8 cellular contexts compared by ENCODE assay signal in the genomic region with DNA sequence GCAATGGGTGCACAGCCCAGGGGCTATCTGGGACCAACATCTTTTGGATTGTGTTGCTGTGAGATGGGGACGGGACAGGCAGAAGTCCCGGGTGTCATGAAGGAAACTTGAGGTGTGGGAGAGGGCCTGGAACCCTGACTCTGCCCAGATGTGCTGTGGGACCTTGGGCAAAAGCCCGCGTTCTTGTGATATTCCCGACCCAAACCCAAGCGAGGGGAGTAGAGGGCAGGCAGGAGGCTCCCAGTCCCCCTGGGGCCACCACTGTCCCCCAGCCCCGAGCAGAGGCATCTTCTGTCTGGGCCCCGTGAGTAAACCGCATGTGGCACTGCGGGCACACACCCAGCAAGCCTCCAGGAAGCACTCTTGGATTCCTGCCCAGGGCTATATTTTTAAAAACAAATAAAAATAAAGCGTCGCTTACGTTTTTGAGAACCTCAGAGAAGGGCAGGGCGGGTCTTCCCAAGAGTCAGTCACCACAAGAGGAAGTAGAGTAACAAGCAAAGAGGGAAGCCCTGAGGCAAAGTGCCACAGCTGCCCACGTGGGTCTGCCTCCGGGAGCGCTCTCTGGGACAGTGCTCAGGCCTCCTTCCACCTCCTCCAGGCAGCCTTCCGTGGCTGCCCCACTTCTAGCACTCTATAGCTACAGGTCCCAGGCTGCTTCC. TPM values are rescaled to one million over a fixed set of nuclear protein-coding genes. Genes with fewer than 3 reads are reported as not detected.
A peak's percentile ranks its signal among the peaks of the same experiment; 100 is the strongest.
DNase-seq lines count a peak whose midpoint lies in the region; ATAC-seq, FAIRE-seq and TF ChIP-seq lines count a peak whose summit lies in the region.

No MANE protein-coding gene starts in this region.

- H3K36me3 Mint-ChIP-seq in dendritic cell treated with granulocyte-macrophage colony-stimulating factor and Interleukin-4, amounts not matched to agents 40 ng/mL and 50 ng/mL, for 4 days (ENCODE audit: low read depth), result no peaks in the 10 kb centered on the region

- CTCF ChIA-PET in A673 (lab: Charles Lee), result no interaction called here

- no peaks in the 10 kb centered on the region for H3K36me3 ChIP-seq in A673 (ENCODE audit: insufficient read depth, low read length, poor library complexity, severe bottlenecking)
- no peaks in the 10 kb centered on the region for H3K36me3 ChIP-seq in pancreas

- H3K9me3 ChIP-seq in A673 (ENCODE audit: low read depth, low read length, poor library complexity, severe bottlenecking), result no peaks in the 10 kb centered on the region
- H3K9me3 ChIP-seq in pancreas, result no peaks in the 10 kb centered on the region

- peak overlapping the region; percentile 39 for H3K4me3 Mint-ChIP-seq in dendritic cell treated with granulocyte-macrophage colony-stimulating factor and Interleukin-4, amounts not matched to agents 40 ng/mL and 50 ng/mL, for 4 days

- TF ChIP-seq CTCF in A673 (conservative IDR thresholded peaks at IDR 0.05; ENCODE audit: low read depth, low read length) (no peak), pancreas (IDR thresholded peaks at IDR 0.05) (no peak)

- intact Hi-C loops in A673 (cut with micrococcal nuclease; ENCODE audit: unreplicated experiment) (no loop called here), pancreas (cut with DNase I) (no loop called here)
- intact Hi-C loops in dendritic cell treated with granulocyte-macrophage colony-stimulating factor and Interleukin-4, amounts not matched to agents 40 ng/mL and 50 ng/mL, for 4 days (cut with micrococcal nuclease), result loop anchor here (2.0 to 5.0 kb wide), 2 partner anchors 70 to 171 kb away; a partner anchor contains a TSS

- peaks cover 39% of the 10 kb centered on the region for H3K4me1 Mint-ChIP-seq in dendritic cell treated with granulocyte-macrophage colony-stimulating factor and Interleukin-4, amounts not matched to agents 40 ng/mL and 50 ng/mL, for 4 days (ENCODE audit: low read depth)

- H3K27me3 Mint-ChIP-seq in dendritic cell treated with granulocyte-macrophage colony-stimulating factor and Interleukin-4, amounts not matched to agents 40 ng/mL and 50 ng/mL, for 4 days, result peaks cover 50% of the 10 kb centered on the region

- H3K9me3 Mint-ChIP-seq in dendritic cell treated with granulocyte-macrophage colony-stimulating factor and Interleukin-4, amounts not matched to agents 40 ng/mL and 50 ng/mL, for 4 days, result no peaks in the 10 kb centered on the region

- peaks cover 6% of the 10 kb centered on the region for H3K4me1 ChIP-seq in A673 (ENCODE audit: insufficient read depth, low read length, poor library complexity, severe bottlenecking)
- peaks cover 9 to 16% (median 10%) of the 10 kb centered on the region in 3 donors for H3K4me1 ChIP-seq in pancreas

- DNase-seq in A673 (ENCODE audit: low spot score), result peak; percentile 35
- DNase-seq in HS-27A (ENCODE audit: low read depth), result peak; percentile 3
- DNase-seq in SK-MEL-5 (ENCODE audit: low read depth, low spot score), result peak; percentile 82
- DNase-seq in pancreas, result peak in 4 of 6 donors; percentile 64 to 82 (median 80)
- DNase-seq in NCI-H1048 (lab: John Stamatoyannopoulos, UW), result no peak
- no peak for DNase-seq in NCI-H187 (lab: John Stamatoyannopoulos, UW)
- no peak for DNase-seq in SW 1271 (lab: John Stamatoyannopoulos, UW)

- H3K4me3 ChIP-seq in A673 (ENCODE audit: low read depth, low read length, poor library complexity, severe bottlenecking), result no peak overlapping the region
- no peak overlapping the region for H3K4me3 ChIP-seq in pancreas

- H3K27me3 ChIP-seq in A673 (replicated peaks; ENCODE audit: insufficient read depth, low read depth, low read length, poor library complexity), result no peaks in the 10 kb centered on the region
- no peaks in the 10 kb centered on the region for H3K27me3 ChIP-seq in pancreas

- in situ Hi-C loops in SK-MEL-5 (cut with HindIII; ENCODE audit: low pct_unique_long_range_greater_than_20kb, low sequenced_read_pairs), result no loop called here

- H3K27ac ChIP-seq in A673 (ENCODE audit: low read depth, low read length, poor library complexity, severe bottlenecking), result no peak overlapping the region
- H3K27ac ChIP-seq in pancreas, result peak overlapping the region in 3 of 4 donors; percentile 31 to 82 (median 80)

- no peak for FAIRE-seq in pancreas (lab: Jason Lieb, UNC)

- POLR2A ChIA-PET in A673 (lab: Charles Lee; ENCODE audit: low non-redundant PET), result no interaction called here

- peak; percentile 55 to 80 (median 66) for ATAC-seq in pancreas

- H3K27ac Mint-ChIP-seq in dendritic cell treated with granulocyte-macrophage colony-stimulating factor and Interleukin-4, amounts not matched to agents 40 ng/mL and 50 ng/mL, for 4 days, result peak overlapping the region; percentile 80

- no TSS peak for BruUV-seq in A673 (replicated peaks; lab: Mats Ljungman, UMichigan)

- 23 to 26% methylated on average over 18 of the region's 18 CpGs for WGBS in pancreas, 2 donors

RNA-seq across cellular contexts. Expression of a gene that starts 39.5 kb away (rescaled TPM):
- total RNA-seq in A673 (2021) (0.84 and 1.3 TPM in 2 replicates), pancreas (10 to 100 TPM in 4 of 6 donors, 1 to 10 TPM in 2; 9.1 to 18.2 (median 13.2) TPM)
- total RNA-seq in SK-MEL-5 (2014; rRNA removed; shearing (Covaris generic)), result 5.3 and 10.0 TPM in 2 replicates
- polyA plus RNA-seq in SK-MEL-5 (2015; cell fraction: cytosol; rRNA removed), result 9.1 and 9.7 TPM in 2 replicates
- polyA plus RNA-seq in SK-MEL-5 (2015; cell fraction: nucleus; rRNA removed), result 21.8 and 38.5 TPM in 2 replicates
- 10 to 100 TPM; 20.5 to 32.2 TPM for polyA plus RNA-seq in pancreas

Comparison
In these comparisons a context has a peak if more than half of its experiments do, and no peak if none do; other contexts are left out.
1. DNase-seq: peak in A673 (single experiment), HS-27A (single experiment), SK-MEL-5 (single experiment) and pancreas (4 of 6); none in NCI-H1048 (single experiment), NCI-H187 (0 of 2) and SW 1271 (0 of 2).